In genomic region chr4:1910643-1911042, GRCh38 we compare ENCODE assay signal across 9 cellular contexts.
A peak's percentile ranks its signal among the peaks of the same experiment; 100 is the strongest.
DNase-seq lines count a peak whose midpoint lies in the region; ATAC-seq and TF ChIP-seq lines count a peak whose summit lies in the region.
"Had no signal": no experiment of that assay in that cellular context is flagged by ENCODE, and none has a peak within 500 bp of the region (broad histone marks: within the 10 kb centered on the region; RNA-seq: fewer than 3 reads in every experiment).

No MANE protein-coding gene starts in this region.

- DNase-seq in AG09309 (ENCODE audit: low read depth) (peak; percentile 33), GM04504 (ENCODE audit: low read depth) (peak; percentile 35), NCI-H526 treated with DMSO at 0.1 percent for 48 hours (lab: John Stamatoyannopoulos, UW) (peak; percentile 17), cerebellar cortex (ENCODE audit: low spot score) (peak; percentile 78), midbrain (lab: John Stamatoyannopoulos, UW) (peak; percentile 57), OCI-M2 (lab: John Stamatoyannopoulos, UW; ENCODE audit: unreplicated experiment) (no peak)
- DNase-seq: naive B cell had no signal

- ATAC-seq in GM21423 (IDR thresholded peaks at IDR 0.05; ENCODE audit: unreplicated experiment) (no peak), HG03571 (IDR thresholded peaks at IDR 0.05; ENCODE audit: unreplicated experiment) (no peak)

- TF ChIP-seq CTCF in AG09309 (IDR thresholded peaks at IDR 0.05; ENCODE audit: control insufficient read depth, insufficient read depth, low read depth, low read length, missing control alignments): peak; percentile 78

- H3K4me3 ChIP-seq in AG09309 (ENCODE audit: control insufficient read depth, low read depth, low read length): no peak overlapping the region
